ENCODE assay signal across 1 cellular context in the genomic region with DNA sequence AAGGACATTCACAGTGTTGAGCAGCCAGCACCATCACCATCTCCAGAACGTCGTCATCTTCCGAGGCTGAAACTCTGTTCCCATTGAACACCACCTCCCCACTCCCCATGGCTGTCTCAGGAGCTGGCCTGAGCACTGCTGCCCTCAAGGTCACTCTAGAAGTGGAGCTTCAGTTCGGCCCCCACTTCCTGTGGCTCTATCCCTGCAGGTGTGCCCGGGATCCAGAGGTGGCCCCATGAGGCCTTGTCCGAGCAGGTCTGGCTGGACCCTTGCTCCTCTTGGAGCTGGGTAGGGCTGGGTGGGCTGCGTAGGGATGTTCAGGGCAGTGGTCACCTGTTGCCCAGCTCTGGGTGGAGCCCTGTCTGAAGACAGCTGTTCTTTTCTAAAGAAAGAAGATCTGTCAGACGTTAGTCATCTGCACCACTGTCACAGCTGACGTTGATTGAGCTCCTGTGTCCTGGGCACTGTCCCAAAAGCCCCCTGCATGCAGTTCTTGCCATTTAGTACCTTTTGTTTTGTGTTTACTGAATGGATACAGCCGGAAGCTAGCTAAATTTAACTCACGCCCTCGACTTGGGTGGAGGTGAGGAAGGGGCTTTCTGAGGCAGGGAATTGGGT.
TF ChIP-seq lines count a peak whose summit lies in the region.

No MANE protein-coding gene starts in this region.

TF ChIP-seq in K562, 482 proteins besides CTCF, POLR2A, EP300 and RAD21 (continued from another document):
- TF ChIP-seq ZNF511 (CRISPR knock-in tag; IDR thresholded peaks at IDR 0.05) (peak; percentile 70; the same call in 1 of the 2 replicates), NR0B1 (IDR thresholded peaks at IDR 0.05; ENCODE audit: partially characterized antibody) (no peak), MYC (IDR thresholded peaks at IDR 0.05; ENCODE audit: low read depth, low read length) (no peak), MYC (CRISPR knock-in tag; IDR thresholded peaks at IDR 0.05; ENCODE audit: borderline replicate concordance, low read depth) (no peak; the same call in 1 of the 2 replicates), E2F3 (CRISPR knock-in tag; IDR thresholded peaks at IDR 0.05) (0 out of 2 replicates have a peak, but pooled peaks have one; percentile 8), ZNF143 (CRISPR knock-in tag; IDR thresholded peaks at IDR 0.05) (0 out of 2 replicates have a peak, but pooled peaks have one; percentile 37), MEIS2 (IDR thresholded peaks at IDR 0.05; ENCODE audit: partially characterized antibody) (peak; percentile 58), NFE2L1 (tag; IDR thresholded peaks at IDR 0.05; ENCODE audit: borderline replicate concordance, low read depth) (no peak), JUN (IDR thresholded peaks at IDR 0.05; ENCODE audit: borderline replicate concordance, low read depth, low read length) (no peak), JUN (CRISPR knock-in tag; IDR thresholded peaks at IDR 0.05; ENCODE audit: borderline replicate concordance) (no peak), MEF2A (IDR thresholded peaks at IDR 0.05; ENCODE audit: control insufficient read depth, low read depth, low read length) (no peak), DEAF1 (CRISPR knock-in tag; IDR thresholded peaks at IDR 0.05) (no peak), CREBBP (IDR thresholded peaks at IDR 0.05; ENCODE audit: low read depth, low read length) (no peak), NR1H2 (CRISPR knock-in tag; IDR thresholded peaks at IDR 0.05) (peak; percentile 38; the same call in 1 of the 2 replicates)
- TF ChIP-seq, protein P1, sequence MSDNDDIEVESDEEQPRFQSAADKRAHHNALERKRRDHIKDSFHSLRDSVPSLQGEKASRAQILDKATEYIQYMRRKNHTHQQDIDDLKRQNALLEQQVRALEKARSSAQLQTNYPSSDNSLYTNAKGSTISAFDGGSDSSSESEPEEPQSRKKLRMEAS (CRISPR knock-in tag; IDR thresholded peaks at IDR 0.05) = peak; percentile 44; the same call in 1 of the 2 replicates
